ENCODE assay signal across 3 cellular contexts in the genomic region with DNA sequence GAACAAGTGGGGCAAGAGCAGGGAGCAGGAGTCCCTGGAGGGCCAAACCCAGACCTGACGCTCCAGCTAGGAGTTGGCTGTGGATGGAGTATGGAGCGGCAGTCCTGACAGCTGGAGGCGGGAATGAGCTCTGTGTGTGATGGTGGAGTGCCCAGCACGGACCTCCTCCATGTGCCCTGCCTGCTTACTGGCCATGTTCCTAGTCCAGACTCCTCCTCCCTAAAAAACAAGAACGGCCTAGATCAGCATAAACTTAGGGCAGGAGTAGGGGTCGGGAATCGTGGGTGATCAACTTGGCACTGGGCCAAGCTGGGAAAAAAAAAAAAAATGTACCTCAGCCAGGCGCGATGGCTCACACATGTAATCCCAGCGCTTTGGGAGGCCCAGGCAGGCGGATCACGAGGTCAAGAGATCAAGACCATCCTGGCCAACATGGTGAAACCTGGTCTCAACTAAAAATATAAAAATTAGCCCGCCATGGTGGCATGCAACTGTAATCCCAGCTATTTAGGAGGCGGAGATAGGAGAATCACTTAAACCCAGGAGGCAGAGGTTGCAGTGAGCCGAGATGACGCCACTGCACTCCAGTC.
A peak's percentile ranks its signal among the peaks of the same experiment; 100 is the strongest.
TF ChIP-seq lines count a peak whose summit lies in the region.

No MANE protein-coding gene starts in this region.

TF ChIP-seq in SK-N-SH, 30 proteins besides CTCF, POLR2A, EP300 and RAD21:
- TF ChIP-seq NFIC (IDR thresholded peaks at IDR 0.05; ENCODE audit: borderline replicate concordance) (peak; percentile 44), GABPA (IDR thresholded peaks at IDR 0.05; ENCODE audit: low read depth) (no peak), ELF1 (IDR thresholded peaks at IDR 0.05) (no peak), MXI1 (IDR thresholded peaks at IDR 0.05; ENCODE audit: low read depth, low read length) (no peak), TCF12 (IDR thresholded peaks at IDR 0.05) (no peak)
- TF ChIP-seq, protein P1, sequence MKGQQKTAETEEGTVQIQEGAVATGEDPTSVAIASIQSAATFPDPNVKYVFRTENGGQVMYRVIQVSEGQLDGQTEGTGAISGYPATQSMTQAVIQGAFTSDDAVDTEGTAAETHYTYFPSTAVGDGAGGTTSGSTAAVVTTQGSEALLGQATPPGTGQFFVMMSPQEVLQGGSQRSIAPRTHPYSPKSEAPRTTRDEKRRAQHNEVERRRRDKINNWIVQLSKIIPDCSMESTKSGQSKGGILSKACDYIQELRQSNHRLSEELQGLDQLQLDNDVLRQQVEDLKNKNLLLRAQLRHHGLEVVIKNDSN (IDR thresholded peaks at IDR 0.05; ENCODE audit: borderline replicate concordance, low read depth), result no peak

TF ChIP-seq in SK-N-SH treated with all-trans-retinoic acid at 6 μM for 48 hours, 23 proteins besides CTCF, POLR2A, EP300 and RAD21:
- TF ChIP-seq RARB (CRISPR knock-in tag; IDR thresholded peaks at IDR 0.05), result no peak
- TF ChIP-seq, protein P2, sequence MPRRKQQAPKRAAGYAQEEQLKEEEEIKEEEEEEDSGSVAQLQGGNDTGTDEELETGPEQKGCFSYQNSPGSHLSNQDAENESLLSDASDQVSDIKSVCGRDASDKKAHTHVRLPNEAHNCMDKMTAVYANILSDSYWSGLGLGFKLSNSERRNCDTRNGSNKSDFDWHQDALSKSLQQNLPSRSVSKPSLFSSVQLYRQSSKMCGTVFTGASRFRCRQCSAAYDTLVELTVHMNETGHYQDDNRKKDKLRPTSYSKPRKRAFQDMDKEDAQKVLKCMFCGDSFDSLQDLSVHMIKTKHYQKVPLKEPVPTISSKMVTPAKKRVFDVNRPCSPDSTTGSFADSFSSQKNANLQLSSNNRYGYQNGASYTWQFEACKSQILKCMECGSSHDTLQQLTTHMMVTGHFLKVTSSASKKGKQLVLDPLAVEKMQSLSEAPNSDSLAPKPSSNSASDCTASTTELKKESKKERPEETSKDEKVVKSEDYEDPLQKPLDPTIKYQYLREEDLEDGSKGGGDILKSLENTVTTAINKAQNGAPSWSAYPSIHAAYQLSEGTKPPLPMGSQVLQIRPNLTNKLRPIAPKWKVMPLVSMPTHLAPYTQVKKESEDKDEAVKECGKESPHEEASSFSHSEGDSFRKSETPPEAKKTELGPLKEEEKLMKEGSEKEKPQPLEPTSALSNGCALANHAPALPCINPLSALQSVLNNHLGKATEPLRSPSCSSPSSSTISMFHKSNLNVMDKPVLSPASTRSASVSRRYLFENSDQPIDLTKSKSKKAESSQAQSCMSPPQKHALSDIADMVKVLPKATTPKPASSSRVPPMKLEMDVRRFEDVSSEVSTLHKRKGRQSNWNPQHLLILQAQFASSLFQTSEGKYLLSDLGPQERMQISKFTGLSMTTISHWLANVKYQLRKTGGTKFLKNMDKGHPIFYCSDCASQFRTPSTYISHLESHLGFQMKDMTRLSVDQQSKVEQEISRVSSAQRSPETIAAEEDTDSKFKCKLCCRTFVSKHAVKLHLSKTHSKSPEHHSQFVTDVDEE (CRISPR knock-in tag; IDR thresholded peaks at IDR 0.05), result no peak
- no peak for TF ChIP-seq ESRRG (CRISPR knock-in tag; IDR thresholded peaks at IDR 0.05)
- TF ChIP-seq, protein P3, sequence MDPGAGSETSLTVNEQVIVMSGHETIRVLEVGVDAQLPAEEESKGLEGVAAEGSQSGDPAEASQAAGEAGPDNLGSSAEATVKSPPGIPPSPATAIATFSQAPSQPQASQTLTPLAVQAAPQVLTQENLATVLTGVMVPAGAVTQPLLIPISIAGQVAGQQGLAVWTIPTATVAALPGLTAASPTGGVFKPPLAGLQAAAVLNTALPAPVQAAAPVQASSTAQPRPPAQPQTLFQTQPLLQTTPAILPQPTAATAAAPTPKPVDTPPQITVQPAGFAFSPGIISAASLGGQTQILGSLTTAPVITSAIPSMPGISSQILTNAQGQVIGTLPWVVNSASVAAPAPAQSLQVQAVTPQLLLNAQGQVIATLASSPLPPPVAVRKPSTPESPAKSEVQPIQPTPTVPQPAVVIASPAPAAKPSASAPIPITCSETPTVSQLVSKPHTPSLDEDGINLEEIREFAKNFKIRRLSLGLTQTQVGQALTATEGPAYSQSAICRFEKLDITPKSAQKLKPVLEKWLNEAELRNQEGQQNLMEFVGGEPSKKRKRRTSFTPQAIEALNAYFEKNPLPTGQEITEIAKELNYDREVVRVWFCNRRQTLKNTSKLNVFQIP (CRISPR knock-in tag; IDR thresholded peaks at IDR 0.05; ENCODE audit: borderline replicate concordance, low read depth), result no peak
- TF ChIP-seq GLIS3 (CRISPR knock-in tag; IDR thresholded peaks at IDR 0.05), result no peak
- TF ChIP-seq ZC3H10 (CRISPR knock-in tag; IDR thresholded peaks at IDR 0.05), result no peak
- TF ChIP-seq ZNF8 (CRISPR knock-in tag; IDR thresholded peaks at IDR 0.05), result no peak
- no peak for TF ChIP-seq CSDC2 (CRISPR knock-in tag; IDR thresholded peaks at IDR 0.05)
- TF ChIP-seq PATZ1 (CRISPR knock-in tag; IDR thresholded peaks at IDR 0.05; ENCODE audit: borderline replicate concordance), result no peak
TF ChIP-seq in SK-N-SH treated with all-trans-retinoic acid at 6 μM for 48 hours: peak in this region for 0.

TF ChIP-seq in K562, 482 proteins besides CTCF, POLR2A, EP300 and RAD21:
- TF ChIP-seq ZNF316 (IDR thresholded peaks at IDR 0.05) (peak; percentile 17; the same call in 1 of the 2 replicates), ZNF717 (CRISPR knock-in tag; IDR thresholded peaks at IDR 0.05) (no peak), NFIX (CRISPR knock-in tag; IDR thresholded peaks at IDR 0.05; ENCODE audit: low read depth) (peak; percentile 81), SUPT5H (IDR thresholded peaks at IDR 0.05) (peak; percentile 37; the same call in 1 of the 2 replicates), ZBTB33 (CRISPR knock-in tag; IDR thresholded peaks at IDR 0.05) (peak; percentile 88), NFIC (IDR thresholded peaks at IDR 0.05) (peak; percentile 98), SMAD1 (IDR thresholded peaks at IDR 0.05; ENCODE audit: low read depth, low read length, partially characterized antibody) (peak; percentile 36), NR3C1 (CRISPR knock-in tag; IDR thresholded peaks at IDR 0.05) (no peak), ZNF384 (IDR thresholded peaks at IDR 0.05; ENCODE audit: low read depth, low read length) (peak; percentile 45; the same call in 1 of the 2 replicates)
